In the genomic region with DNA sequence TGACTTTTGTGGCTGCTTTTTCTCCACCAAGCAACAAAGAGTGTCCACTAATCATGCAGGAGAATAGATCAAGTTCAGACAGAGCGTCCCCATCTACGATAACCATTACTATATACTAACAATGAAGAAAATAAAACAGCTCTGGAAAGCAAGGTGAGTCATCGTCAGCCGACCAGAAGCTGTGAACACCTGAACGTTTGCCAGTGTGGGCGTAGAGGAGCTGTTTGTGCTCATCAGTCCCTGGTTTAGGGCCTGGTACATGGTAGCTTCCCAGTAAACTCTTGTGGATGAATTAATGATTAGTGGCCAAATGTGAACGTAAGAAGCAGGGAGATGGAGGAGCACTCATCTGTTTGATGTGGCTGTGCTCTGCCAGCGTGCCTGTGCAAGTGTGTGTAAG, we compare ENCODE assay signal across 15 cellular contexts.
DNase-seq lines count a peak whose midpoint lies in the region; ATAC-seq and TF ChIP-seq lines count a peak whose summit lies in the region.
"Had no signal": no experiment of that assay in that cellular context is flagged by ENCODE, and none has a peak within 500 bp of the region (broad histone marks: within the 10 kb centered on the region; RNA-seq: fewer than 3 reads in every experiment).

No MANE protein-coding gene starts in this region.

- peaks cover 12 to 19% of the 10 kb centered on the region in 2 donors for H3K27me3 Mint-ChIP-seq in stimulated activated naive B cell treated with anti-CD40 and anti-IgM and Interleukin-4, amounts not matched to agents 10 μg/mL and 1 μg/mL and 100 μg/mL, for 72 hours

- intact Hi-C loops in body of pancreas (cut with DNase I), result no loop called here
- intact Hi-C loops in mucosa of descending colon (cut with DNase I, micrococcal nuclease), result no loop called here

- H3K27ac Mint-ChIP-seq in stimulated activated naive B cell treated with anti-CD40 and anti-IgM and Interleukin-4, amounts not matched to agents 10 μg/mL and 1 μg/mL and 100 μg/mL, for 72 hours, result no peak overlapping the region
- H3K27ac Mint-ChIP-seq: activated B cell treated with CpG ODN at 0.5 μM for 24 hours; activated T-helper 2 cell treated with anti-CD3 and anti-CD28 coated beads, Interferon-gamma antibody, Interleukin-2, Interleukin-4, amounts not matched to agents 10 μg/mL and 5 μg/mL and 100 μg/mL, durations not matched to agents 14 hours and 24 hours and 36 hours; T-cell had no signal

- H3K9me3 Mint-ChIP-seq in stimulated activated naive B cell treated with anti-CD40 and anti-IgM and Interleukin-4, amounts not matched to agents 10 μg/mL and 1 μg/mL and 100 μg/mL, for 72 hours, result no peaks in the 10 kb centered on the region
- H3K9me3 Mint-ChIP-seq: activated B cell treated with CpG ODN at 0.5 μM for 24 hours; activated T-helper 2 cell treated with anti-CD3 and anti-CD28 coated beads, Interferon-gamma antibody, Interleukin-2, Interleukin-4, amounts not matched to agents 10 μg/mL and 5 μg/mL and 100 μg/mL, durations not matched to agents 14 hours and 24 hours and 36 hours; T-cell had no signal

- 66 to 67% methylated on average over 8 of the region's 8 CpGs for WGBS in body of pancreas, 2 donors

- H3K4me3 Mint-ChIP-seq in stimulated activated naive B cell treated with anti-CD40 and anti-IgM and Interleukin-4, amounts not matched to agents 10 μg/mL and 1 μg/mL and 100 μg/mL, for 72 hours, result no peak overlapping the region
- H3K4me3 Mint-ChIP-seq: activated B cell treated with CpG ODN at 0.5 μM for 24 hours, T-cell had no signal

- H3K4me1 Mint-ChIP-seq in stimulated activated naive B cell treated with anti-CD40 and anti-IgM and Interleukin-4, amounts not matched to agents 10 μg/mL and 1 μg/mL and 100 μg/mL, for 72 hours, result peaks cover 0 to 5% of the 10 kb centered on the region in 2 donors
- H3K4me1 Mint-ChIP-seq: activated B cell treated with CpG ODN at 0.5 μM for 24 hours, T-cell had no signal

- no peak for TF ChIP-seq CTCF in body of pancreas (IDR thresholded peaks at IDR 0.05)
- no peak for TF ChIP-seq CTCF in mucosa of descending colon (IDR thresholded peaks at IDR 0.05)

- no peaks in the 10 kb centered on the region for H3K9me3 ChIP-seq in body of pancreas
- H3K9me3 ChIP-seq in mucosa of descending colon, result no peaks in the 10 kb centered on the region

- H3K36me3 ChIP-seq in body of pancreas (replicated peaks in 1 of 2; ENCODE audit: insufficient read depth in 1 of 2, low read depth in 2 of 2) (no peaks in the 10 kb centered on the region), mucosa of descending colon (ENCODE audit: low read depth) (no peaks in the 10 kb centered on the region)
- H3K36me3 ChIP-seq: right atrium auricular region had no signal

- no peak for TF ChIP-seq POLR2A in body of pancreas (IDR thresholded peaks at IDR 0.05)

- H3K27ac ChIP-seq in body of pancreas (peak overlapping the region in 1 of 4 donors; percentile 8), substantia nigra (ENCODE audit: low read depth, low read length, poor library complexity, severe bottlenecking) (no peak overlapping the region)
- H3K27ac ChIP-seq: right atrium auricular region had no signal

- H3K4me1 ChIP-seq in body of pancreas, result peaks cover 10% of the 10 kb centered on the region
- peaks cover 26% of the 10 kb centered on the region for H3K4me1 ChIP-seq in mucosa of descending colon (ENCODE audit: low read depth)
- H3K4me1 ChIP-seq: right atrium auricular region had no signal

- H3K27me3 ChIP-seq in body of pancreas, result no peaks in the 10 kb centered on the region
- H3K27me3 ChIP-seq: right atrium auricular region had no signal

- H3K36me3 Mint-ChIP-seq in stimulated activated naive B cell treated with anti-CD40 and anti-IgM and Interleukin-4, amounts not matched to agents 10 μg/mL and 1 μg/mL and 100 μg/mL, for 72 hours, result no peaks in the 10 kb centered on the region
- H3K36me3 Mint-ChIP-seq: T-cell had no signal

- H3K4me3 ChIP-seq in body of pancreas (no peak overlapping the region), mucosa of descending colon (no peak overlapping the region)
- H3K4me3 ChIP-seq: right atrium auricular region had no signal

- ATAC-seq in body of pancreas (no peak), mucosa of descending colon (peak; percentile 72)
- ATAC-seq in stimulated activated naive B cell treated with anti-CD40 and anti-IgM and Interleukin-4, amounts not matched to agents 10 μg/mL and 1 μg/mL and 100 μg/mL, for 72 hours (replicated peaks), result no peak
- ATAC-seq: T-cell had no signal

- DNase-seq in Ammon's horn (ENCODE audit: low spot score), result peak; percentile 6
- peak; percentile 72 for DNase-seq in LoVo (ENCODE audit: low spot score)
- peak; percentile 19 to 50 (median 36) for DNase-seq in body of pancreas
- DNase-seq in mucosa of descending colon, result peak; percentile 70 to 87 (median 78)
- no peak for DNase-seq in GF-D8 (lab: John Stamatoyannopoulos, UW)
- no peak for DNase-seq in stimulated activated naive B cell treated with anti-CD40 and anti-IgM and Interleukin-4, amounts not matched to agents 10 μg/mL and 1 μg/mL and 100 μg/mL, for 72 hours
- DNase-seq in substantia nigra (lab: John Stamatoyannopoulos, UW), result no peak
- DNase-seq in NCI-H1092 (lab: John Stamatoyannopoulos, UW), result no peak
- DNase-seq: activated B cell treated with CpG ODN at 0.5 μM for 24 hours, amniotic stem cell, erythroblast, NCI-H748 treated with DMSO at 0.1 percent for 48 hours, T-cell had no signal

Comparison
In these comparisons a context has a peak if more than half of its experiments do, and no peak if none do; other contexts are left out.
1. DNase-seq: peak in Ammon's horn (single experiment), LoVo (single experiment), body of pancreas (4 of 4) and mucosa of descending colon (3 of 3); none in GF-D8 (single experiment), stimulated activated naive B cell treated with anti-CD40 and anti-IgM and Interleukin-4, amounts not matched to agents 10 μg/mL and 1 μg/mL and 100 μg/mL, for 72 hours (single experiment), substantia nigra (0 of 49) and NCI-H1092 (single experiment).